17 cellular contexts compared by ENCODE assay signal in genomic region chr10:48449501-48450232, GRCh38.
A peak's percentile ranks its signal among the peaks of the same experiment; 100 is the strongest.
DNase-seq lines count a peak whose midpoint lies in the region; ATAC-seq and TF ChIP-seq lines count a peak whose summit lies in the region.
"Had no signal": no experiment of that assay in that cellular context is flagged by ENCODE, and none has a peak within 500 bp of the region (broad histone marks: within the 10 kb centered on the region; RNA-seq: fewer than 3 reads in every experiment).

No MANE protein-coding gene starts in this region.

- no peak overlapping the region for H3K4me3 ChIP-seq in lung
- H3K4me3 ChIP-seq: GM12878, pancreas had no signal

- no peaks in the 10 kb centered on the region for H3K36me3 ChIP-seq in lung (ENCODE audit: control insufficient read depth in 2 of 2, insufficient read depth in 2 of 2, low read length in 2 of 2)
- H3K36me3 ChIP-seq: pancreas had no signal

- H3K36me3 Mint-ChIP-seq in activated T-cell treated with anti-CD3 and anti-CD28 coated beads, Interleukin-2, amount 50 U/mL, for 24 hours (ENCODE audit: low read depth), result no peaks in the 10 kb centered on the region
- H3K36me3 Mint-ChIP-seq in chondrocyte (ENCODE audit: low read depth), result no peaks in the 10 kb centered on the region
- H3K36me3 Mint-ChIP-seq: brain had no signal

- no peak for ATAC-seq in lung (ENCODE audit: insufficient read depth, low FRiP score)
- no peak for ATAC-seq in HG03432 (IDR thresholded peaks at IDR 0.05; ENCODE audit: unreplicated experiment)
- no peak for ATAC-seq in HG03565 (IDR thresholded peaks at IDR 0.05; ENCODE audit: unreplicated experiment)
- no peak for ATAC-seq in GM18519 (IDR thresholded peaks at IDR 0.05; ENCODE audit: low FRiP score, unreplicated experiment)
- ATAC-seq: GM12878, pancreas had no signal

- TF ChIP-seq CTCF in chondrocyte (IDR thresholded peaks at IDR 0.05) (no peak), lung (IDR thresholded peaks at IDR 0.05; ENCODE audit: control extremely low read depth, extremely low read depth) (no peak)

- H3K27me3 Mint-ChIP-seq in activated T-cell treated with anti-CD3 and anti-CD28 coated beads, Interleukin-2, amount 50 U/mL, for 24 hours, result peaks cover 2% of the 10 kb centered on the region
- no peaks in the 10 kb centered on the region for H3K27me3 Mint-ChIP-seq in chondrocyte (ENCODE audit: low read depth)
- H3K27me3 Mint-ChIP-seq: brain; CD4-positive, alpha-beta T cell had no signal

- peak; percentile 20 for DNase-seq in activated T-cell treated with anti-CD3 and anti-CD28 coated beads, Interleukin-2, amount 50 U/mL, for 24 hours
- DNase-seq in activated T-cell treated with anti-CD3 and anti-CD28 coated beads for 4 hours (no peak), chondrocyte (ENCODE audit: low spot score) (peak; percentile 89), lung (ENCODE audit: low spot score) (peak; percentile 25), superior temporal gyrus (ENCODE audit: extremely low spot score) (peak; percentile 42)
- DNase-seq: activated CD4-positive, alpha-beta T cell treated with anti-CD3 and anti-CD28 coated beads, Interleukin-2, amount 50 U/mL, for 4 hours; activated gamma-delta T cell; CD4-positive, alpha-beta T cell; NCI-H1436; NCI-H446 treated with DMSO at 0.1 percent for 48 hours; testis had no signal

- no peaks in the 10 kb centered on the region for H3K4me1 Mint-ChIP-seq in activated T-cell treated with anti-CD3 and anti-CD28 coated beads, Interleukin-2, amount 50 U/mL, for 24 hours (ENCODE audit: low read depth)
- peaks cover under 1% of the 10 kb centered on the region for H3K4me1 Mint-ChIP-seq in chondrocyte (ENCODE audit: low read depth)

- no peaks in the 10 kb centered on the region for H3K9me3 Mint-ChIP-seq in activated T-cell treated with anti-CD3 and anti-CD28 coated beads, Interleukin-2, amount 50 U/mL, for 24 hours
- H3K9me3 Mint-ChIP-seq in chondrocyte (ENCODE audit: low read depth), result no peaks in the 10 kb centered on the region
- H3K9me3 Mint-ChIP-seq: CD4-positive, alpha-beta T cell had no signal

- H3K27ac Mint-ChIP-seq in activated T-cell treated with anti-CD3 and anti-CD28 coated beads, Interleukin-2, amount 50 U/mL, for 24 hours, result no peak overlapping the region
- H3K27ac Mint-ChIP-seq in chondrocyte (ENCODE audit: unreplicated experiment), result no peak overlapping the region
- H3K27ac Mint-ChIP-seq: brain; CD4-positive, alpha-beta T cell had no signal

- 90 to 92% methylated on average over 19 of the region's 19 CpGs for WGBS in lung, 2 donors

- H3K4me3 Mint-ChIP-seq in activated T-cell treated with anti-CD3 and anti-CD28 coated beads, Interleukin-2, amount 50 U/mL, for 24 hours, result no peak overlapping the region
- no peak overlapping the region for H3K4me3 Mint-ChIP-seq in chondrocyte (ENCODE audit: unreplicated experiment)
- H3K4me3 Mint-ChIP-seq: brain; CD4-positive, alpha-beta T cell had no signal

- no peaks in the 10 kb centered on the region for H3K27me3 ChIP-seq in lung (ENCODE audit: control insufficient read depth, insufficient read depth)
- H3K27me3 ChIP-seq: pancreas, testis had no signal

- H3K4me1 ChIP-seq in lung (ENCODE audit: control insufficient read depth in 2 of 2, insufficient read depth in 2 of 2, low read length in 2 of 2), result no peaks in the 10 kb centered on the region
- H3K4me1 ChIP-seq: pancreas had no signal

- no peak overlapping the region for H3K27ac ChIP-seq in lung (ENCODE audit: low read depth in 1 of 2, low read length in 1 of 2)
- H3K27ac ChIP-seq: pancreas, testis had no signal

- no peaks in the 10 kb centered on the region for H3K9me3 ChIP-seq in lung (ENCODE audit: control insufficient read depth in 2 of 2, insufficient read depth in 1 of 2, low read length in 1 of 2)
- H3K9me3 ChIP-seq: pancreas, testis had no signal
